ENCODE assay signal across 9 cellular contexts in the genomic region with DNA sequence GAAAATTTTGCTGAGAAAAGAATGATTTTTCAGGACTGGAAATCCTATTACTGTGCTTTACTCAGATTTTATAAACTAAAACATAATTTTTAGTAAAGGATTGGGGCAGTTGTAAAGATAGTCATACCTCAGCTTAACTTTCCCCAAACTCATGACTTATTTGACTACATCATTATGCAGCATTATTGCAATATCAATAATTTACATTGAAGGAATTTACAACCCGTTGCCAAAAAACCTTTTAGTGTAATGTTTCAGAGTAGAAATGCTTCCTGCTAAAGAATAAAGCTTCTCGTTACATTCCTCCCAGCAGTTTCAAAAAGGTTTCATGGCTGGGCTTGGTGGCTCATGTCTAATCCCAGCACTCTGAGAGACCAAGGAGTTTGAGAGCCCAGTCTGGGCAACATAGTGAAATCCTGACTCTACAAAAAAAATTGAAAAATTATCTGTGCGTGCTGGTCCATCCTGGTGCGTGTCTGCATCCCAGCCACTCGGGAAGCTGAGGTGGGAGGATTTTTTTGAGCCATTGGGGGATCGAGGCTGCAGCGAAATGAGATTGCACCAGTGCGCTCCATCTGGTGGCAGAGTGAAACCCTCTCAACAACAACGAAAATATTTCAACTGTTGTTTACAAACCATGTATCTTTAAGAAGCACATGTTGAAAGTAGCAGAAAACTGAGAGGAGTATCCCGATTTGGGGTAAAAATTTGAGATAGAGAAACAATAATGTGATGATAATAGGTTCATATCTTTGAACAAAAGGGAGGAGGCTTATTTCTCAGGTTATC. TPM values are rescaled to one million over a fixed set of nuclear protein-coding genes. Genes with fewer than 3 reads are reported as not detected.
DNase-seq lines count a peak whose midpoint lies in the region; ATAC-seq, FAIRE-seq and TF ChIP-seq lines count a peak whose summit lies in the region.
"Had no signal": no experiment of that assay in that cellular context is flagged by ENCODE, and none has a peak within 500 bp of the region (broad histone marks: within the 10 kb centered on the region; RNA-seq: fewer than 3 reads in every experiment).

No MANE protein-coding gene starts in this region.

- intact Hi-C loops in CD14-positive monocyte (cut with micrococcal nuclease) (loop anchor here (5.0 to 10.0 kb wide), 6 partner anchors 48 to 606 kb away; a partner anchor contains a TSS), endothelial cell of umbilical vein (cut with micrococcal nuclease) (no loop called here)

- FAIRE-seq in endothelial cell of umbilical vein (lab: Jason Lieb, UNC): no peak

- peaks cover 21% of the 10 kb centered on the region for H4K20me1 ChIP-seq in endothelial cell of umbilical vein (replicated peaks; ENCODE audit: control insufficient read depth, extremely low read depth, insufficient read depth, low read length)

- ATAC-seq in GM18873 (IDR thresholded peaks at IDR 0.05; ENCODE audit: low FRiP score, unreplicated experiment) (no peak), HG02970 (IDR thresholded peaks at IDR 0.05; ENCODE audit: low FRiP score, unreplicated experiment) (no peak)

- H3K4me1 Mint-ChIP-seq in CD14-positive monocyte (peaks cover 65% of the 10 kb centered on the region), neural crest cell (peaks cover 63% of the 10 kb centered on the region)

- no peaks in the 10 kb centered on the region for H3K9me1 ChIP-seq in endothelial cell of umbilical vein (replicated peaks; ENCODE audit: control insufficient read depth, extremely low read depth, insufficient read depth, low read length)

- CTCF ChIA-PET in endothelial cell of umbilical vein (lab: Charles Lee): interaction anchor here (0.6 to 2.3 kb wide), 5 partner anchors 10 to 351 kb away, joined by 3 to 9 read pairs (median 3); a partner anchor contains a TSS

- no peak for DNase-seq in CD14-positive monocyte (ENCODE audit: low spot score)
- peak; percentile 52 for DNase-seq in H7
- DNase-seq in UCSD-AML1 (lab: John Stamatoyannopoulos, UW; ENCODE audit: unreplicated experiment): peak; percentile 40
- DNase-seq in endothelial cell of umbilical vein (ENCODE audit: low read depth, low spot score): peak; percentile 21
- DNase-seq in neural crest cell (ENCODE audit: low read depth, low spot score): peak; percentile 17
- no peak for DNase-seq in NCI-H1105 (lab: John Stamatoyannopoulos, UW)

- H3K4me3 Mint-ChIP-seq in CD14-positive monocyte: peak overlapping the region; percentile 84 to 88
- peak overlapping the region; percentile 97 for H3K4me3 Mint-ChIP-seq in neural crest cell

- no peak overlapping the region for H3K9ac ChIP-seq in endothelial cell of umbilical vein (replicated peaks; ENCODE audit: extremely low read depth, insufficient read depth, low read length)

- TF ChIP-seq POLR2A in endothelial cell of umbilical vein (IDR thresholded peaks at IDR 0.05; ENCODE audit: low read depth, low read length): no peak

- H3K4me2 ChIP-seq in endothelial cell of umbilical vein (ENCODE audit: insufficient read depth, low read length): peak overlapping the region; percentile 77

- peak; percentile 58 for TF ChIP-seq CTCF in CD14-positive monocyte (IDR thresholded peaks at IDR 0.05)
- peak; percentile 4 to 12 for TF ChIP-seq CTCF in endothelial cell of umbilical vein (IDR thresholded peaks at IDR 0.05; ENCODE audit: extremely low read depth in 1 of 2, insufficient read depth in 1 of 2, low read depth in 1 of 2, low read length in 2 of 2)
- peak; percentile 60 for TF ChIP-seq CTCF in neural crest cell (conservative IDR thresholded peaks at IDR 0.05)

- BruUV-seq in endothelial cell of umbilical vein (replicated peaks; lab: Mats Ljungman, UMichigan): no TSS peak

- no peaks in the 10 kb centered on the region for H3K9me3 ChIP-seq in endothelial cell of umbilical vein (replicated peaks; ENCODE audit: control insufficient read depth, insufficient read depth, low read length)
- H3K9me3 ChIP-seq: thoracic aorta had no signal

- H3K27me3 ChIP-seq in H7 (ENCODE audit: control insufficient read depth, insufficient read depth, low read length): no peaks in the 10 kb centered on the region
- no peaks in the 10 kb centered on the region for H3K27me3 ChIP-seq in endothelial cell of umbilical vein (ENCODE audit: control insufficient read depth in 2 of 2, insufficient read depth in 2 of 2, low read length in 2 of 2)

- no peak overlapping the region for H2AFZ ChIP-seq in endothelial cell of umbilical vein (ENCODE audit: low read depth, low read length)

- peaks cover 0 to 2% (median 0%) of the 10 kb centered on the region in 7 donors for H3K9me3 Mint-ChIP-seq in CD14-positive monocyte
- H3K9me3 Mint-ChIP-seq in neural crest cell: no peaks in the 10 kb centered on the region

- dilution Hi-C loops in endothelial cell of umbilical vein (cut with MboI; ENCODE audit: extremely low pct_ligation_motif_present, low sequenced_read_pairs): no loop called here

- H3K27ac Mint-ChIP-seq in CD14-positive monocyte (peak overlapping the region; percentile 73 to 97 (median 81)), neural crest cell (ENCODE audit: unreplicated experiment) (no peak overlapping the region)

- H3K27me3 Mint-ChIP-seq in CD14-positive monocyte (ENCODE audit: low read depth in 3 of 3): no peaks in the 10 kb centered on the region
- peaks cover 2% of the 10 kb centered on the region for H3K27me3 Mint-ChIP-seq in neural crest cell (ENCODE audit: low read depth)

- H3K4me1 ChIP-seq in endothelial cell of umbilical vein (ENCODE audit: control insufficient read depth, extremely low read depth, insufficient read depth, low read length): peaks cover 37% of the 10 kb centered on the region

- H3K4me3 ChIP-seq in H7 (ENCODE audit: insufficient read depth, low read depth, low read length) (no peak overlapping the region), endothelial cell of umbilical vein (replicated peaks in 1 of 3; ENCODE audit: insufficient read depth in 1 of 3, low read depth in 1 of 3, low read length in 3 of 3) (no peak overlapping the region)
- H3K4me3 ChIP-seq: thoracic aorta had no signal

- no peak overlapping the region for H3K27ac ChIP-seq in endothelial cell of umbilical vein (ENCODE audit: insufficient read depth, low read depth, low read length)
- H3K27ac ChIP-seq: thoracic aorta had no signal

- H3K79me2 ChIP-seq in endothelial cell of umbilical vein (ENCODE audit: control insufficient read depth, insufficient read depth, low read length): peaks cover 93% of the 10 kb centered on the region

- POLR2A ChIA-PET in endothelial cell of umbilical vein (lab: Charles Lee): no interaction called here

- H3K36me3 Mint-ChIP-seq in CD14-positive monocyte: peaks cover 0 to 3% of the 10 kb centered on the region in 2 donors
- peaks cover 3% of the 10 kb centered on the region for H3K36me3 Mint-ChIP-seq in neural crest cell (ENCODE audit: low read depth)

- H3K36me3 ChIP-seq in H7 (replicated peaks; ENCODE audit: control insufficient read depth, insufficient read depth, low read length): no peaks in the 10 kb centered on the region
- H3K36me3 ChIP-seq in endothelial cell of umbilical vein (ENCODE audit: control insufficient read depth in 2 of 2, extremely low read depth in 1 of 2, insufficient read depth in 2 of 2, low read length in 2 of 2): no peaks in the 10 kb centered on the region
- H3K36me3 ChIP-seq: thoracic aorta had no signal

TF ChIP-seq in endothelial cell of umbilical vein, 7 proteins besides CTCF, POLR2A, EP300 and RAD21:
- TF ChIP-seq GATA2 (IDR thresholded peaks at IDR 0.05; ENCODE audit: insufficient read depth, insufficient read length, low read depth, low read length) (no peak), MYC (IDR thresholded peaks at IDR 0.05; ENCODE audit: low read depth, low read length) (no peak), POLR2AphosphoS5 (IDR thresholded peaks at IDR 0.05; ENCODE audit: insufficient read depth, low read depth, low read length) (no peak), EZH2 (IDR thresholded peaks at IDR 0.05; ENCODE audit: borderline replicate concordance, low read depth, low read length, severe bottlenecking) (no peak), FOS (IDR thresholded peaks at IDR 0.05; ENCODE audit: borderline replicate concordance, insufficient read depth, low read length) (no peak), JUN (IDR thresholded peaks at IDR 0.05; ENCODE audit: borderline replicate concordance, insufficient read depth, insufficient read length, low read depth) (no peak)
- TF ChIP-seq, protein P1, sequence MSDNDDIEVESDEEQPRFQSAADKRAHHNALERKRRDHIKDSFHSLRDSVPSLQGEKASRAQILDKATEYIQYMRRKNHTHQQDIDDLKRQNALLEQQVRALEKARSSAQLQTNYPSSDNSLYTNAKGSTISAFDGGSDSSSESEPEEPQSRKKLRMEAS (IDR thresholded peaks at IDR 0.05; ENCODE audit: insufficient read depth, insufficient read length): no peak

RNA-seq across cellular contexts. Expression of a gene that starts 4.4 kb away (rescaled TPM):
- polyA plus RNA-seq in CD14-positive monocyte (10 to 100 TPM; 35.0 to 45.3 TPM), endothelial cell of umbilical vein (10.7 and 13.1 TPM in 2 replicates)
- total RNA-seq in H7 (2014; rRNA removed; shearing (Covaris generic)): 124 and 129 TPM in 2 replicates
- total RNA-seq in endothelial cell of umbilical vein (44.2 and 48.2 TPM in 2 replicates), neural crest cell (92.7 and 92.8 TPM in 2 replicates)
- 17.4 and 18.9 TPM in 2 replicates for polyA plus RNA-seq in endothelial cell of umbilical vein (2011; cell fraction: cytosol; rRNA removed)
- 11.1 and 20.7 TPM in 2 replicates for polyA plus RNA-seq in endothelial cell of umbilical vein (2011; cell fraction: nucleus; rRNA removed)
- polyA plus RNA-seq in endothelial cell of umbilical vein (2012): 27.1 and 43.1 TPM in 2 replicates
- polyA minus RNA-seq in endothelial cell of umbilical vein: 22.0 and 26.9 TPM in 2 replicates
- 72.6 TPM for polyA minus RNA-seq in endothelial cell of umbilical vein (2011; cell fraction: cytosol; rRNA and poly(A)+ RNA removed)
- 16.7 and 26.7 TPM in 2 replicates for polyA minus RNA-seq in endothelial cell of umbilical vein (2011; cell fraction: nucleus; rRNA and poly(A)+ RNA removed)

Comparison
In these comparisons a context has a peak if more than half of its experiments do, and no peak if none do; other contexts are left out.
1. DNase-seq: peak in H7 (single experiment), UCSD-AML1 (single experiment), endothelial cell of umbilical vein (single experiment) and neural crest cell (single experiment); none in CD14-positive monocyte (single experiment) and NCI-H1105 (single experiment).
2. CTCF ChIP-seq: peak in every context shown above with its lines; median percentile 60 in neural crest cell; 58 in CD14-positive monocyte; 8 in endothelial cell of umbilical vein.